30 cellular contexts compared by ENCODE assay signal in the genomic region with DNA sequence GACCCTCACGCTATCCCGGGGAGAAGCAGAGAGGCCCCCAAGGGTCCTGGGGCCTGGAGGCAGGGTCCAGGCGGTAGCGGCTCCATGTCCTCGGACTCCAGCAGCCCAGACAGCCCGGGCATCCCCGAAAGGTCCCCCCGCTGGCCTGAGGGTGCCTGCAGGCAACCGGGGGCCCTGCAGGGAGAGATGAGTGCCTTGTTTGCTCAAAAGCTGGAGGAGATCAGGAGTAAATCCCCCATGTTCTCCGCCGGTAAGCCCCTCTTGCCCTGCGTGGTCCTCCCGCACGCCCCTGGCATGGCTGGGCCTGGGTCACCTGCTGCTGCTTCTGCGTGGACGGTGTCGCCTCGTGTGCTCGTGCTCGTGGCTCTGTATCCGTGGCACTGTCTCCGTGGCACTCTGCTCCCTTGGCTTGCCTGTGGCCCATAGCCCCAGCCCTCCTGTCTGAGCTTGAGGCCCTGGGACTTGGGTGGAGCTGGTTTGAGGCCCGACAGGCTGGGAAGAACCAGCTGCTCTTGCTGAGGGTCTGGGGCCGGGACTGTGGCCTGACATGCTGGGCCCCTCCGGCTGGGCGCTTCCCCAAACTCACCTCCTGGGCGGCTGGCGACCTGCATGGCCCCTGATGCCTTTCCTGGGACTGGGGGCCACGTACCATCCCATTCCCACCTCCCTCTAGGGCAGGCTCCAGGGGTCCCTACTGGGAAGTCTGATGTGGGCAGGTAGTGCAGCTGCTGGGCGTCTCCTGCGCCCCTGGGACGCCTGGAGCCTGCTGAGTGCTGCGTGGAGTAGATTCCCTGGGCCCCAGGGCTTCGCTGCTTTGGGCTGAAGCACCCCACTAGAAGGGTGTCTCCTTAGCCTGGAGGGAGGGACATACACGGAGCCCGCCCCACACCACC. TPM values are rescaled to one million over a fixed set of nuclear protein-coding genes. Genes with fewer than 3 reads are reported as not detected.
"Had no signal": no experiment of that assay in that cellular context is flagged by ENCODE, and none has a peak within 500 bp of the region (broad histone marks: within the 10 kb centered on the region; RNA-seq: fewer than 3 reads in every experiment).

No MANE protein-coding gene starts in this region.

- DNase-seq: activated CD4-positive, alpha-beta memory T cell treated with anti-CD3 and anti-CD28 coated beads for 36 hours; activated CD4-positive, alpha-beta T cell treated with anti-CD3 and anti-CD28 coated beads, Interleukin-2, amount 10 ng/mL, durations not matched to agents 24 days and 14 days; activated CD4-positive, CD25-positive, alpha-beta regulatory T cell treated with anti-CD3 and anti-CD28 coated beads, Interleukin-2, amount 50 U/mL, for 72 hours; activated CD8-positive, alpha-beta memory T cell treated with anti-CD3 and anti-CD28 coated beads for 24 hours; activated gamma-delta T cell; activated naive CD4-positive, alpha-beta T cell treated with anti-CD3 and anti-CD28 coated beads for 36 hours; activated T-cell treated with anti-CD3 and anti-CD28 coated beads, Interleukin-2, amount 50 U/mL, for 48 hours; aorta; caudate nucleus; colonic mucosa; MG63; MV-4-11; NCI-H1092 treated with DMSO at 0.1 percent for 48 hours; NCI-H1417 treated with DMSO at 0.1 percent for 48 hours; NCI-H1694; NCI-H2029; NCI-H2107; NCI-H2171 treated with DMSO at 0.1 percent for 48 hours; NCI-H226; NCI-H510A treated with DMSO at 0.1 percent for 48 hours; NCI-H69; NK-92 treated with Interleukin-12 subunit alpha and Interleukin-12 subunit beta, amount 100 ng/mL, for 24 hours; Peyer's patch; SHP77; T-helper 17 cell; T-helper 9 cell had no signal

- ATAC-seq: activated T-helper 17 cell treated with anti-CD3 and anti-CD28 coated beads, Interleukin-2, amount 50 U/mL, for 72 hours; T-helper 17 cell had no signal

- H3K4me3 ChIP-seq: breast epithelium, colonic mucosa, MG63, Peyer's patch had no signal

- H3K4me1 Mint-ChIP-seq: WTC11 had no signal

- H3K27ac Mint-ChIP-seq: activated CD4-positive, alpha-beta memory T cell treated with anti-CD3 and anti-CD28 coated beads for 36 hours; activated CD4-positive, alpha-beta T cell treated with anti-CD3 and anti-CD28 coated beads, Interleukin-2, amount 10 ng/mL, durations not matched to agents 24 days and 14 days; activated naive CD4-positive, alpha-beta T cell treated with anti-CD3 and anti-CD28 coated beads for 36 hours; activated T-helper 17 cell treated with anti-CD3 and anti-CD28 coated beads, Interleukin-2, amount 50 U/mL, for 72 hours; T-helper 17 cell; WTC11 had no signal

- H3K27me3 ChIP-seq: MG63 had no signal

- H3K27me3 Mint-ChIP-seq: activated CD4-positive, alpha-beta memory T cell treated with anti-CD3 and anti-CD28 coated beads for 36 hours; activated CD4-positive, alpha-beta T cell treated with anti-CD3 and anti-CD28 coated beads, Interleukin-2, amount 10 ng/mL, durations not matched to agents 24 days and 14 days; activated T-helper 17 cell treated with anti-CD3 and anti-CD28 coated beads, Interleukin-2, amount 50 U/mL, for 72 hours; T-helper 17 cell had no signal

- H3K9me3 ChIP-seq: breast epithelium, colonic mucosa, MG63, Peyer's patch had no signal

- H3K27ac ChIP-seq: breast epithelium, colonic mucosa, Peyer's patch had no signal

- H3K4me3 Mint-ChIP-seq: activated CD4-positive, alpha-beta memory T cell treated with anti-CD3 and anti-CD28 coated beads for 36 hours; activated CD4-positive, alpha-beta T cell treated with anti-CD3 and anti-CD28 coated beads, Interleukin-2, amount 10 ng/mL, durations not matched to agents 24 days and 14 days; activated naive CD4-positive, alpha-beta T cell treated with anti-CD3 and anti-CD28 coated beads for 36 hours; activated T-helper 17 cell treated with anti-CD3 and anti-CD28 coated beads, Interleukin-2, amount 50 U/mL, for 72 hours; T-helper 17 cell; WTC11 had no signal

- H3K36me3 ChIP-seq: breast epithelium, colonic mucosa, MG63 had no signal

- H3K4me1 ChIP-seq: breast epithelium, colonic mucosa had no signal

- H3K9me3 Mint-ChIP-seq: activated CD4-positive, alpha-beta memory T cell treated with anti-CD3 and anti-CD28 coated beads for 36 hours; activated CD4-positive, alpha-beta T cell treated with anti-CD3 and anti-CD28 coated beads, Interleukin-2, amount 10 ng/mL, durations not matched to agents 24 days and 14 days; activated naive CD4-positive, alpha-beta T cell treated with anti-CD3 and anti-CD28 coated beads for 36 hours; activated T-helper 17 cell treated with anti-CD3 and anti-CD28 coated beads, Interleukin-2, amount 50 U/mL, for 72 hours; WTC11 had no signal

- H3K36me3 Mint-ChIP-seq: activated CD4-positive, alpha-beta memory T cell treated with anti-CD3 and anti-CD28 coated beads for 36 hours; WTC11 had no signal

RNA-seq across cellular contexts. Expression of gene PLCH2, which starts 26.8 kb away (rescaled TPM):
- total RNA-seq: SK-MEL-5 had no signal
- polyA plus RNA-seq: aorta had no signal

RNA-seq across cellular contexts. Expression of gene HES5, which starts 27.2 kb away (rescaled TPM):
- total RNA-seq: activated CD4-positive, alpha-beta T cell treated with anti-CD3 and anti-CD28 coated beads, Interleukin-2, amount 10 ng/mL, durations not matched to agents 24 days and 14 days; activated naive CD4-positive, alpha-beta T cell treated with anti-CD3 and anti-CD28 coated beads for 36 hours; activated T-helper 17 cell treated with anti-CD3 and anti-CD28 coated beads, Interleukin-2, amount 50 U/mL, for 72 hours; breast epithelium; SK-MEL-5; T-helper 17 cell; WTC11 had no signal
- polyA plus RNA-seq: aorta had no signal
